9 cellular contexts compared by ENCODE assay signal in the genomic region with DNA sequence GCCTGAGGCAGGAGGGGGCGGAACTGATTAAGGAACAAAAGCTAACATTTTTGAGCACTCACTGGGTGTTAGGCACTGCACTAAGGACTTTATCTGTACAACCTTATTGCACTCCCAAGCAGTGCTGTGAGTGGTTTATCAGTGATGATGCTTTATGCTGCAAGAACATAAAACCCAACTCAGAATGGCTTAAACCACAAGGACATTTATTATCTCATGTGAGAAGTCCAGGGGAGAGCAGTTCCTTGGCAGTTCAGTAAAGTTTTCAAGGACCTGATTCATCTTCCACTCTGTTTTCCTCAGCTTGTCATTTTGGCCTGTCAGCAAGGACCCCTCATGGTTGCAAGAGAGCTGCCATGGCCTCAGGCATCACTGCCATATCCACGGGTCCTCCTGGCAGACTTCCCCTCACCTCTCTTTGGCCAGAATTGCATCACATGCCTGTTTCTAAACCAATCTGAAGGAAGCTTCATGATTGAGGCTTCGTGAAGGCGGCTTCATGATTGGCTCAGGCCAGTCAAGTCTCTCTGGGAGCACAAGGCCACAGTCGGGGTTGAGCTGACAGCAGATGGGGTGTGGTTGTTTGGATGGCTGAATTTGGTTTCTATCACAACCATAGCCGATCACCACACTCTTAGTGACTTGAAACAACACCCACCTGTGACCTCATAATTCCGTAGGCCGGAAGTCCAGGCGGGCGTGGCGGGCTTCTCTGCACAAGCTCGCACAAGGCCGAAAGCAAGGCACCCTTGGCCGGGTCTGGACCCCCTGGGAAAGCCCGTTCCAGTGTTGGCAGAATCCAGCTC. TPM values are rescaled to one million over a fixed set of nuclear protein-coding genes. Genes with fewer than 3 reads are reported as not detected.
DNase-seq lines count a peak whose midpoint lies in the region; ATAC-seq and TF ChIP-seq lines count a peak whose summit lies in the region.
"Had no signal": no experiment of that assay in that cellular context is flagged by ENCODE, and none has a peak within 500 bp of the region (broad histone marks: within the 10 kb centered on the region; RNA-seq: fewer than 3 reads in every experiment).

No MANE protein-coding gene starts in this region.

- ATAC-seq in HG02981 (IDR thresholded peaks at IDR 0.05; ENCODE audit: unreplicated experiment), result peak; percentile 75
- peak; percentile 68 for ATAC-seq in activated T-helper 17 cell treated with anti-CD3 and anti-CD28 coated beads, Interleukin-2, amount 50 U/mL, for 72 hours (replicated peaks)

- no peaks in the 10 kb centered on the region for H3K9me3 ChIP-seq in MM.1S (replicated peaks; ENCODE audit: insufficient read depth, low read length)

- no peaks in the 10 kb centered on the region for H3K36me3 ChIP-seq in MM.1S (replicated peaks; ENCODE audit: insufficient read depth, low read length)

- no peaks in the 10 kb centered on the region for H3K79me2 ChIP-seq in MM.1S (ENCODE audit: low read length)

- DNase-seq in GM12864 (ENCODE audit: low read depth), result peak; percentile 43
- peak; percentile 73 to 75 for DNase-seq in lung microvascular endothelial cell (ENCODE audit: low read depth in 2 of 2)
- DNase-seq in ACHN, result no peak
- no peak for DNase-seq in MM.1S
- no peak for DNase-seq in cerebellar nuclear complex (lab: John Stamatoyannopoulos, UW)
- DNase-seq in activated gamma-delta T cell (lab: John Stamatoyannopoulos, UW), result no peak

- no peaks in the 10 kb centered on the region for H3K9me2 ChIP-seq in MM.1S (replicated peaks; ENCODE audit: insufficient read depth, low read length)

- no peak overlapping the region for H3K4me2 ChIP-seq in MM.1S (ENCODE audit: low read depth, low read length)

- no peak overlapping the region for H3K9ac ChIP-seq in MM.1S (ENCODE audit: low read length)

- H3F3A ChIP-seq in MM.1S (ENCODE audit: insufficient read depth, low read length), result no peaks in the 10 kb centered on the region

- H3K27me3 Mint-ChIP-seq in activated T-helper 17 cell treated with anti-CD3 and anti-CD28 coated beads, Interleukin-2, amount 50 U/mL, for 72 hours, result no peaks in the 10 kb centered on the region

- H3K4me1 ChIP-seq in MM.1S (ENCODE audit: low read length), result peaks cover 8% of the 10 kb centered on the region

- no peaks in the 10 kb centered on the region for H4K20me1 ChIP-seq in MM.1S (ENCODE audit: insufficient read depth, low read length)

- H3K4me1 Mint-ChIP-seq in activated T-helper 17 cell treated with anti-CD3 and anti-CD28 coated beads, Interleukin-2, amount 50 U/mL, for 72 hours, result peaks cover 15% of the 10 kb centered on the region

- in situ Hi-C loops in ACHN (cut with HindIII; ENCODE audit: low pct_ligation_motif_present, low pct_unique_long_range_greater_than_20kb, low sequenced_read_pairs), result no loop called here

- no peak overlapping the region for H2AFZ ChIP-seq in MM.1S (ENCODE audit: low read length)

- H3K36me3 Mint-ChIP-seq in activated T-helper 17 cell treated with anti-CD3 and anti-CD28 coated beads, Interleukin-2, amount 50 U/mL, for 72 hours (ENCODE audit: low read depth), result no peaks in the 10 kb centered on the region

- H3K4me3 ChIP-seq in GM12864 (ENCODE audit: low read depth, low read length), result no peak overlapping the region
- H3K4me3 ChIP-seq in MM.1S (ENCODE audit: low read length), result no peak overlapping the region

- peak overlapping the region; percentile 75 for H3K4me3 Mint-ChIP-seq in activated T-helper 17 cell treated with anti-CD3 and anti-CD28 coated beads, Interleukin-2, amount 50 U/mL, for 72 hours

- peak overlapping the region; percentile 95 for H3K27ac Mint-ChIP-seq in activated T-helper 17 cell treated with anti-CD3 and anti-CD28 coated beads, Interleukin-2, amount 50 U/mL, for 72 hours

- H3K27ac ChIP-seq in MM.1S (ENCODE audit: low read length), result no peak overlapping the region

- H3K27me3 ChIP-seq in MM.1S (replicated peaks; ENCODE audit: insufficient read depth, low read length), result no peaks in the 10 kb centered on the region

- no peaks in the 10 kb centered on the region for H3K9me3 Mint-ChIP-seq in activated T-helper 17 cell treated with anti-CD3 and anti-CD28 coated beads, Interleukin-2, amount 50 U/mL, for 72 hours

- TF ChIP-seq CTCF in GM12864 (IDR thresholded peaks at IDR 0.05; ENCODE audit: low read depth, low read length, missing control alignments) (no peak), MM.1S (IDR thresholded peaks at IDR 0.05; ENCODE audit: low read length) (no peak)

RNA-seq across cellular contexts. Expression of gene EFCC1, which starts 15.8 kb away (rescaled TPM):
- total RNA-seq in activated T-helper 17 cell treated with anti-CD3 and anti-CD28 coated beads, Interleukin-2, amount 50 U/mL, for 72 hours, result not detected
- 2.6 and 11.5 TPM in 2 replicates for total RNA-seq in lung microvascular endothelial cell

RNA-seq across cellular contexts. Expression of gene CFAP92, which starts 23.1 kb away (rescaled TPM):
- total RNA-seq in activated T-helper 17 cell treated with anti-CD3 and anti-CD28 coated beads, Interleukin-2, amount 50 U/mL, for 72 hours, result under 1 TPM in 1 of 2 donors, not detected in 1; 0.50 TPM
- total RNA-seq in lung microvascular endothelial cell, result 0.60 and 0.65 TPM in 2 replicates

RNA-seq across cellular contexts. Expression of gene GP9, which starts 43.7 kb away (rescaled TPM):
- total RNA-seq in activated T-helper 17 cell treated with anti-CD3 and anti-CD28 coated beads, Interleukin-2, amount 50 U/mL, for 72 hours, result not detected
- total RNA-seq in lung microvascular endothelial cell, result not detected in 2 replicates
- total RNA-seq: cerebellum had no signal

Comparison
In these comparisons a context has a peak if more than half of its experiments do, and no peak if none do; other contexts are left out.
1. DNase-seq: peak in GM12864 (single experiment) and lung microvascular endothelial cell (2 of 2); none in ACHN (single experiment), MM.1S (single experiment), cerebellar nuclear complex (0 of 2) and activated gamma-delta T cell (single experiment).